In the genomic region with DNA sequence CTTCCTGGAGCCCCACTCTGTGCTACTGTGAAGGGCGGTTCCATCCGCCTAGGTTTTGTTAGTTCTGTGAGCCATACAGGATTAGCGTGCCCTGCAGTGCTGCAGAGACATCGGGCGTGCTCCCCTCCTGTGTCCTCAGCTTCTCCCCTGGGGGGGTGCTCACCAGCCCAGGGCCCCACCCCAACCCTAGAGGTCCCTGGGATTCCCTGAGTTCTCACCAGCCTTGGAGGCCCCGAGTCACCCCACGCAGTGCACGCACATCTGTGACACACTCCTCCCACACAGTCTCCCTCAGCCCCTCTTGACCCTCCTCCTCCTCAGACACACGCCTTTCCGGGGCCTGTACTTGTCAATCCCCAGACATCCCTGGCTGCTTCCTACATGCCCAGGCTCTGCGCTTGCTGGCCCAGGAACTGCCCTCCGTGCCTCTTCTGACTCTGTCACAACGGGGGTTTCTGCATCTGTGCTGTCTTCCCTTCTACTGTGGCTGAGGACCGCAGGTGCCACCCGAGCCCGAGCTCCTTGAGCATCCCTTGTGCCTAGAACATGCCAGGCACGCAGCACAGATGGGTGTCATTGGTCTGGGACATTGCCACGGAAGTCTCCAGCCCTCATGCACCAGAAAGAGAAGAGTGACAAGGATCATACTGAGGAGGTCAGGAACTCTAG, we compare ENCODE assay signal across 1 cellular context.
TF ChIP-seq lines count a peak whose summit lies in the region.

No MANE protein-coding gene starts in this region.

TF ChIP-seq in HepG2, 621 proteins besides CTCF, POLR2A, EP300 and RAD21:
- TF ChIP-seq, protein P1, sequence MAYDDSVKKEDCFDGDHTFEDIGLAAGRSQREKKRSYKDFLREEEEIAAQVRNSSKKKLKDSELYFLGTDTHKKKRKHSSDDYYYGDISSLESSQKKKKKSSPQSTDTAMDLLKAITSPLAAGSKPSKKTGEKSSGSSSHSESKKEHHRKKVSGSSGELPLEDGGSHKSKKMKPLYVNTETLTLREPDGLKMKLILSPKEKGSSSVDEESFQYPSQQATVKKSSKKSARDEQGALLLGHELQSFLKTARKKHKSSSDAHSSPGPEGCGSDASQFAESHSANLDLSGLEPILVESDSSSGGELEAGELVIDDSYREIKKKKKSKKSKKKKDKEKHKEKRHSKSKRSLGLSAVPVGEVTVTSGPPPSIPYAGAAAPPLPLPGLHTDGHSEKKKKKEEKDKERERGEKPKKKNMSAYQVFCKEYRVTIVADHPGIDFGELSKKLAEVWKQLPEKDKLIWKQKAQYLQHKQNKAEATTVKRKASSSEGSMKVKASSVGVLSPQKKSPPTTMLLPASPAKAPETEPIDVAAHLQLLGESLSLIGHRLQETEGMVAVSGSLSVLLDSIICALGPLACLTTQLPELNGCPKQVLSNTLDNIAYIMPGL (CRISPR knock-in tag; IDR thresholded peaks at IDR 0.05; ENCODE audit: borderline replicate concordance in 1 of 2, low read depth in 1 of 2), result no peak
- no peak for TF ChIP-seq KAT7 (CRISPR knock-in tag; IDR thresholded peaks at IDR 0.05; ENCODE audit: borderline replicate concordance)
- TF ChIP-seq, protein P2, sequence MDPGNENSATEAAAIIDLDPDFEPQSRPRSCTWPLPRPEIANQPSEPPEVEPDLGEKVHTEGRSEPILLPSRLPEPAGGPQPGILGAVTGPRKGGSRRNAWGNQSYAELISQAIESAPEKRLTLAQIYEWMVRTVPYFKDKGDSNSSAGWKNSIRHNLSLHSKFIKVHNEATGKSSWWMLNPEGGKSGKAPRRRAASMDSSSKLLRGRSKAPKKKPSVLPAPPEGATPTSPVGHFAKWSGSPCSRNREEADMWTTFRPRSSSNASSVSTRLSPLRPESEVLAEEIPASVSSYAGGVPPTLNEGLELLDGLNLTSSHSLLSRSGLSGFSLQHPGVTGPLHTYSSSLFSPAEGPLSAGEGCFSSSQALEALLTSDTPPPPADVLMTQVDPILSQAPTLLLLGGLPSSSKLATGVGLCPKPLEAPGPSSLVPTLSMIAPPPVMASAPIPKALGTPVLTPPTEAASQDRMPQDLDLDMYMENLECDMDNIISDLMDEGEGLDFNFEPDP (CRISPR knock-in tag; conservative IDR thresholded peaks at IDR 0.05), result no peak
- no peak for TF ChIP-seq ZNF788 (CRISPR knock-in tag; IDR thresholded peaks at IDR 0.05; ENCODE audit: borderline replicate concordance)
- peak; percentile 58; the same call in 1 of the 2 replicates for TF ChIP-seq ZNF263 (CRISPR knock-in tag; IDR thresholded peaks at IDR 0.05)
- TF ChIP-seq ZNF367 (CRISPR knock-in tag; IDR thresholded peaks at IDR 0.05; ENCODE audit: borderline replicate concordance), result no peak
- no peak for TF ChIP-seq ZNF589 (CRISPR knock-in tag; conservative IDR thresholded peaks at IDR 0.05)
